Comparison of ENCODE assay signal across 1 cellular context in the genomic region with DNA sequence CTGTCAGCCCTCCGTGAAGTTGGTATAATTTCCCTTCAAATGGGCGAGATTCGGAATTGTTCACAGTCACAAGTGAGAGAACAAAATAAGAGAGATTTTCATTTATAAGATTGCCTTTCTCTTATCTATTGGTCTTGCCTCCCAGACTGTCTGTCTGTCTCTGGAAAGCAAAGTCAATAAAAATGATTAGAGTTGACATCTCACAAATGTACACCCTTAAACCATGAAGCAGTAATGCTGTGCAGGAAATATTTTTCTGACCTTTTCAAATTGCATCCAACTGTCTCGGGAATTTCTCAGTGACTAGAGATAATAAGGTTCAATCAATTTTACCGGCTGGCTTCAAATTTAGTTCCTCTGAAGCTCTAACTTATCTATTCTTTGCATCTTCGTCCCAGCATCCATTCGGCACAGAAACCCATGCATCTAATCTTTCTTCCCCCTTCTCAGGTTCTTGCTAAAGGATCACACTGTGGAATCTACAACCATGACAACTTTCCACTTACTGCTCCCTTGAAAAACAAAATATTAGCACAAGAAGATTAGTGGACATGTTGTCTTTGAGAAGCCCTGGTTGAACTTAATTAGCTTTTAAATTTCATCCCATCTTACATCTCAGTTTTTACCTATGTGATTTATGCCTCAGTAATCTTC.
TF ChIP-seq lines count a peak whose summit lies in the region.

No MANE protein-coding gene starts in this region.

TF ChIP-seq in WTC11, 78 proteins besides CTCF, POLR2A, EP300 and RAD21 (continued from another document):
- TF ChIP-seq, protein P1, sequence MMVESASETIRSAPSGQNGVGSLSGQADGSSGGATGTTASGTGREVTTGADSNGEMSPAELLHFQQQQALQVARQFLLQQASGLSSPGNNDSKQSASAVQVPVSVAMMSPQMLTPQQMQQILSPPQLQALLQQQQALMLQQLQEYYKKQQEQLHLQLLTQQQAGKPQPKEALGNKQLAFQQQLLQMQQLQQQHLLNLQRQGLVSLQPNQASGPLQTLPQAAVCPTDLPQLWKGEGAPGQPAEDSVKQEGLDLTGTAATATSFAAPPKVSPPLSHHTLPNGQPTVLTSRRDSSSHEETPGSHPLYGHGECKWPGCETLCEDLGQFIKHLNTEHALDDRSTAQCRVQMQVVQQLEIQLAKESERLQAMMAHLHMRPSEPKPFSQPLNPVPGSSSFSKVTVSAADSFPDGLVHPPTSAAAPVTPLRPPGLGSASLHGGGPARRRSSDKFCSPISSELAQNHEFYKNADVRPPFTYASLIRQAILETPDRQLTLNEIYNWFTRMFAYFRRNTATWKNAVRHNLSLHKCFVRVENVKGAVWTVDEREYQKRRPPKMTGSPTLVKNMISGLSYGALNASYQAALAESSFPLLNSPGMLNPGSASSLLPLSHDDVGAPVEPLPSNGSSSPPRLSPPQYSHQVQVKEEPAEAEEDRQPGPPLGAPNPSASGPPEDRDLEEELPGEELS (CRISPR knock-in tag; IDR thresholded peaks at IDR 0.05), result no peak
- TF ChIP-seq ZNF396 (CRISPR knock-in tag; IDR thresholded peaks at IDR 0.05; ENCODE audit: borderline replicate concordance) (no peak), ZNF317 (CRISPR knock-in tag; IDR thresholded peaks at IDR 0.05; ENCODE audit: borderline replicate concordance, low read depth) (no peak), FOXP1 (CRISPR knock-in tag; IDR thresholded peaks at IDR 0.05; ENCODE audit: borderline replicate concordance) (no peak), MXD4 (CRISPR knock-in tag; IDR thresholded peaks at IDR 0.05; ENCODE audit: borderline replicate concordance) (no peak)
- TF ChIP-seq, protein P2, sequence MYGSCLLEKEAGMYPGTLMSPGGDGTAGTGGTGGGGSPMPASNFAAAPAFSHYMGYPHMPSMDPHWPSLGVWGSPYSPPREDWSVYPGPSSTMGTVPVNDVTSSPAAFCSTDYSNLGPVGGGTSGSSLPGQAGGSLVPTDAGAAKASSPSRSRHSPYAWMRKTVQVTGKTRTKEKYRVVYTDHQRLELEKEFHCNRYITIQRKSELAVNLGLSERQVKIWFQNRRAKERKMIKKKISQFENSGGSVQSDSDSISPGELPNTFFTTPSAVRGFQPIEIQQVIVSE (CRISPR knock-in tag; IDR thresholded peaks at IDR 0.05; ENCODE audit: borderline replicate concordance), result no peak
- TF ChIP-seq, protein P3, sequence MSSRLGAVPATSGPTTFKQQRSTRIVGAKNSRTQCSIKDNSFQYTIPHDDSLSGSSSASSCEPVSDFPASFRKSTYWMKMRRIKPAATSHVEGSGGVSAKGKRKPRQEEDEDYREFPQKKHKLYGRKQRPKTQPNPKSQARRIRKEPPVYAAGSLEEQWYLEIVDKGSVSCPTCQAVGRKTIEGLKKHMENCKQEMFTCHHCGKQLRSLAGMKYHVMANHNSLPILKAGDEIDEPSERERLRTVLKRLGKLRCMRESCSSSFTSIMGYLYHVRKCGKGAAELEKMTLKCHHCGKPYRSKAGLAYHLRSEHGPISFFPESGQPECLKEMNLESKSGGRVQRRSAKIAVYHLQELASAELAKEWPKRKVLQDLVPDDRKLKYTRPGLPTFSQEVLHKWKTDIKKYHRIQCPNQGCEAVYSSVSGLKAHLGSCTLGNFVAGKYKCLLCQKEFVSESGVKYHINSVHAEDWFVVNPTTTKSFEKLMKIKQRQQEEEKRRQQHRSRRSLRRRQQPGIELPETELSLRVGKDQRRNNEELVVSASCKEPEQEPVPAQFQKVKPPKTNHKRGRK (CRISPR knock-in tag; IDR thresholded peaks at IDR 0.05; ENCODE audit: borderline replicate concordance), result no peak
- TF ChIP-seq, protein P4, sequence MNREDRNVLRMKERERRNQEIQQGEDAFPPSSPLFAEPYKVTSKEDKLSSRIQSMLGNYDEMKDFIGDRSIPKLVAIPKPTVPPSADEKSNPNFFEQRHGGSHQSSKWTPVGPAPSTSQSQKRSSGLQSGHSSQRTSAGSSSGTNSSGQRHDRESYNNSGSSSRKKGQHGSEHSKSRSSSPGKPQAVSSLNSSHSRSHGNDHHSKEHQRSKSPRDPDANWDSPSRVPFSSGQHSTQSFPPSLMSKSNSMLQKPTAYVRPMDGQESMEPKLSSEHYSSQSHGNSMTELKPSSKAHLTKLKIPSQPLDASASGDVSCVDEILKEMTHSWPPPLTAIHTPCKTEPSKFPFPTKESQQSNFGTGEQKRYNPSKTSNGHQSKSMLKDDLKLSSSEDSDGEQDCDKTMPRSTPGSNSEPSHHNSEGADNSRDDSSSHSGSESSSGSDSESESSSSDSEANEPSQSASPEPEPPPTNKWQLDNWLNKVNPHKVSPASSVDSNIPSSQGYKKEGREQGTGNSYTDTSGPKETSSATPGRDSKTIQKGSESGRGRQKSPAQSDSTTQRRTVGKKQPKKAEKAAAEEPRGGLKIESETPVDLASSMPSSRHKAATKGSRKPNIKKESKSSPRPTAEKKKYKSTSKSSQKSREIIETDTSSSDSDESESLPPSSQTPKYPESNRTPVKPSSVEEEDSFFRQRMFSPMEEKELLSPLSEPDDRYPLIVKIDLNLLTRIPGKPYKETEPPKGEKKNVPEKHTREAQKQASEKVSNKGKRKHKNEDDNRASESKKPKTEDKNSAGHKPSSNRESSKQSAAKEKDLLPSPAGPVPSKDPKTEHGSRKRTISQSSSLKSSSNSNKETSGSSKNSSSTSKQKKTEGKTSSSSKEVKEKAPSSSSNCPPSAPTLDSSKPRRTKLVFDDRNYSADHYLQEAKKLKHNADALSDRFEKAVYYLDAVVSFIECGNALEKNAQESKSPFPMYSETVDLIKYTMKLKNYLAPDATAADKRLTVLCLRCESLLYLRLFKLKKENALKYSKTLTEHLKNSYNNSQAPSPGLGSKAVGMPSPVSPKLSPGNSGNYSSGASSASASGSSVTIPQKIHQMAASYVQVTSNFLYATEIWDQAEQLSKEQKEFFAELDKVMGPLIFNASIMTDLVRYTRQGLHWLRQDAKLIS (CRISPR knock-in tag; IDR thresholded peaks at IDR 0.05; ENCODE audit: borderline replicate concordance), result no peak
- TF ChIP-seq, protein P5, sequence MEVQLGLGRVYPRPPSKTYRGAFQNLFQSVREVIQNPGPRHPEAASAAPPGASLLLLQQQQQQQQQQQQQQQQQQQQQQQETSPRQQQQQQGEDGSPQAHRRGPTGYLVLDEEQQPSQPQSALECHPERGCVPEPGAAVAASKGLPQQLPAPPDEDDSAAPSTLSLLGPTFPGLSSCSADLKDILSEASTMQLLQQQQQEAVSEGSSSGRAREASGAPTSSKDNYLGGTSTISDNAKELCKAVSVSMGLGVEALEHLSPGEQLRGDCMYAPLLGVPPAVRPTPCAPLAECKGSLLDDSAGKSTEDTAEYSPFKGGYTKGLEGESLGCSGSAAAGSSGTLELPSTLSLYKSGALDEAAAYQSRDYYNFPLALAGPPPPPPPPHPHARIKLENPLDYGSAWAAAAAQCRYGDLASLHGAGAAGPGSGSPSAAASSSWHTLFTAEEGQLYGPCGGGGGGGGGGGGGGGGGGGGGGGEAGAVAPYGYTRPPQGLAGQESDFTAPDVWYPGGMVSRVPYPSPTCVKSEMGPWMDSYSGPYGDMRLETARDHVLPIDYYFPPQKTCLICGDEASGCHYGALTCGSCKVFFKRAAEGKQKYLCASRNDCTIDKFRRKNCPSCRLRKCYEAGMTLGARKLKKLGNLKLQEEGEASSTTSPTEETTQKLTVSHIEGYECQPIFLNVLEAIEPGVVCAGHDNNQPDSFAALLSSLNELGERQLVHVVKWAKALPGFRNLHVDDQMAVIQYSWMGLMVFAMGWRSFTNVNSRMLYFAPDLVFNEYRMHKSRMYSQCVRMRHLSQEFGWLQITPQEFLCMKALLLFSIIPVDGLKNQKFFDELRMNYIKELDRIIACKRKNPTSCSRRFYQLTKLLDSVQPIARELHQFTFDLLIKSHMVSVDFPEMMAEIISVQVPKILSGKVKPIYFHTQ (CRISPR knock-in tag; IDR thresholded peaks at IDR 0.05), result no peak
- TF ChIP-seq, protein P6, sequence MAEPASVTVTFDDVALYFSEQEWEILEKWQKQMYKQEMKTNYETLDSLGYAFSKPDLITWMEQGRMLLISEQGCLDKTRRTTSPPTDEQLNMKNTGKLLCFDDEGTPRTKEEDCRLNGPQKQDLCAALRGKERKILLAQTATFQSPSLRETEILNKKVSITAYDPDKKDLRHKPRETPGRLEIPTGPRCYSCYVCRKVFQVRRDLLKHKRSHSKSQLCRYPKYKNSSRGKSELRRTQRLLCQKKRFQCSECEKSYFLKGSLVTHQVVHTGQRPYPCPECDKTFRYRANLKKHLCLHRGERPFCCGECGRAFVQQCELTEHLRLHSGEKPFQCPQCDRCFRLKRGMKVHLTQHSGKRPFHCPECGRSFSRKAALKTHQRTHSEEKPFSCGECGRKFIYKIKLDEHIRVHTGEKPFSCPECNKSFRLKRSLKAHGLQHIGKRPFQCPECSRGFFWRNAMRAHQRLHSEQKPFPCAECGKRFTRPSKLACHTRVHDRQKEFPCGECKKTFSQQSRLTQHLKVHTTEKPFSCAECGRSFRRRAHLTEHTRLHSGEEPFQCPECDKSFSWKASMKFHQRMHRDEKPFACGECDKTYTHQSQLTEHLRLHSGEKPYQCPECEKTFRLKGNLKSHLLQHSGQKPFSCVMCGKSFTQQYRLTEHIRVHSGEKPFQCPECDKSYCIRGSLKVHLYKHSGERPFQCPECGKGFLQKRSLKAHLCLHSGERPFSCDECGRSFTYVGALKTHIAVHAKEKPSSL (CRISPR knock-in tag; conservative IDR thresholded peaks at IDR 0.05), result no peak
